ENCODE assay signal across 9 cellular contexts in the genomic region with DNA sequence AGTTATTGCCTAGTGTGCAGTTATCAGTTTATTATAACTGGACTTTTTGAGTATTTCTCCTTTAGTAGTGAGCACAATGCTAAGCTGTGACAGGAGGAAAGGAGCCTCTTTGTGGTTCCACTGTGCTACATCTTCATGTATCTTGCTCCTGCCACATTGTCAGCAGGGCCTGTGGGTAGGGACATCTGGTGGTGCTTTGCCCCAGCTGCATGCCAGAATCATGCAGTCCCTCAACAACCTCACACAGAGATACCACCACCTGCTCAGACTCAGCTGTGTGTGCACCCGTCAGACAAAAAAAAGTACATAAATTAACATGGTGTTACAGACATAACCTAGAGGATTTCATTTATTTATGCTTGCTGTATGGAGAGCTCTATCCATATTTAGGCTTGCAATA. TPM values are rescaled to one million over a fixed set of nuclear protein-coding genes. Genes with fewer than 3 reads are reported as not detected.
A peak's percentile ranks its signal among the peaks of the same experiment; 100 is the strongest.
DNase-seq lines count a peak whose midpoint lies in the region; ATAC-seq, FAIRE-seq and TF ChIP-seq lines count a peak whose summit lies in the region.
"Had no signal": no experiment of that assay in that cellular context is flagged by ENCODE, and none has a peak within 500 bp of the region (broad histone marks: within the 10 kb centered on the region; RNA-seq: fewer than 3 reads in every experiment).

No MANE protein-coding gene starts in this region.

- no peak overlapping the region for H3K4me3 ChIP-seq in GM06990 (replicated peaks; ENCODE audit: low read depth, low read length)
- no peak overlapping the region for H3K4me3 ChIP-seq in mesenchymal stem cell (ENCODE audit: insufficient read depth in 1 of 2, low read depth in 1 of 2, low read length in 2 of 2)
- H3K4me3 ChIP-seq in lower leg skin (ENCODE audit: low read depth, poor library complexity, severe bottlenecking), result no peak overlapping the region
- H3K4me3 ChIP-seq: lung, thoracic aorta had no signal

- H3K9me3 ChIP-seq in mesenchymal stem cell (ENCODE audit: control insufficient read depth, low read length), result no peaks in the 10 kb centered on the region
- H3K9me3 ChIP-seq: thoracic aorta had no signal

- no peaks in the 10 kb centered on the region for H3K27me3 ChIP-seq in GM06990 (replicated peaks; ENCODE audit: control insufficient read depth, insufficient read depth, low read length)
- no peaks in the 10 kb centered on the region for H3K27me3 ChIP-seq in mesenchymal stem cell (ENCODE audit: control insufficient read depth in 1 of 2, insufficient read depth in 1 of 2, low read length in 2 of 2)

- no CpG with 5 or more reads among the region's 1 CpG for WGBS in mesenchymal stem cell
- WGBS in lower leg skin, 2 donors, result 52 to 60% methylated on average over 1 of the region's 1 CpG

- H4K8ac ChIP-seq in mesenchymal stem cell (ENCODE audit: low read length), result no peak overlapping the region

- H3K36me3 ChIP-seq in GM06990 (ENCODE audit: control insufficient read depth, insufficient read depth, low read length) (no peaks in the 10 kb centered on the region; the same call in none of the 2 replicates), mesenchymal stem cell (ENCODE audit: control insufficient read depth in 1 of 2, insufficient read depth in 2 of 2, low read depth in 1 of 2, low read length in 2 of 2) (peaks cover 0 to 29% of the 10 kb centered on the region in 2 experiments)
- H3K36me3 ChIP-seq: thoracic aorta had no signal

- H3K4me3 Mint-ChIP-seq in activated T-helper 1 cell treated with anti-CD3 and anti-CD28 coated beads, Interleukin-12 subunit alpha, Interleukin-12 subunit beta, Interleukin-2, Interleukin-4 antibody, amounts not matched to agents 30 ng/mL and 10 ng/mL and 1 ng/mL, durations not matched to agents 14 hours and 24 hours and 36 hours, result no peak overlapping the region

- no peak overlapping the region for H3K4me2 ChIP-seq in mesenchymal stem cell (ENCODE audit: low read length, poor library complexity, severe bottlenecking)

- peaks cover 11% of the 10 kb centered on the region for H3K4me1 Mint-ChIP-seq in activated T-helper 1 cell treated with anti-CD3 and anti-CD28 coated beads, Interleukin-12 subunit alpha, Interleukin-12 subunit beta, Interleukin-2, Interleukin-4 antibody, amounts not matched to agents 30 ng/mL and 10 ng/mL and 1 ng/mL, durations not matched to agents 14 hours and 24 hours and 36 hours (ENCODE audit: low read depth)

- H2BK15ac ChIP-seq in mesenchymal stem cell (ENCODE audit: low read depth, poor library complexity, severe bottlenecking), result no peak overlapping the region

- no peak overlapping the region for H3K4ac ChIP-seq in mesenchymal stem cell (ENCODE audit: low read depth in 1 of 2, low read length in 2 of 2)

- intact Hi-C loops in activated T-helper 1 cell treated with anti-CD3 and anti-CD28 coated beads, Interleukin-12 subunit alpha, Interleukin-12 subunit beta, Interleukin-2, Interleukin-4 antibody, amounts not matched to agents 30 ng/mL and 10 ng/mL and 1 ng/mL, durations not matched to agents 14 hours and 24 hours and 36 hours (cut with micrococcal nuclease), result loop anchor here (5.0 kb wide), 1 partner anchor 45 kb away; no protein-coding TSS in a partner anchor
- intact Hi-C loops in lower leg skin (cut with DNase I; ENCODE audit: low total_unique reads), result no loop called here

- no peak for TF ChIP-seq POLR2A in lower leg skin (IDR thresholded peaks at IDR 0.05)

- H3K9ac ChIP-seq in mesenchymal stem cell (ENCODE audit: low read length), result no peak overlapping the region

- peaks cover 24% of the 10 kb centered on the region for H3K36me3 Mint-ChIP-seq in activated T-helper 1 cell treated with anti-CD3 and anti-CD28 coated beads, Interleukin-12 subunit alpha, Interleukin-12 subunit beta, Interleukin-2, Interleukin-4 antibody, amounts not matched to agents 30 ng/mL and 10 ng/mL and 1 ng/mL, durations not matched to agents 14 hours and 24 hours and 36 hours (ENCODE audit: low read depth)

- H2BK120ac ChIP-seq in mesenchymal stem cell (ENCODE audit: low read depth, low read length), result no peak overlapping the region

- no peak for FAIRE-seq in HTR-8/SVneo (lab: Jason Lieb, UNC)

- H3K79me1 ChIP-seq in mesenchymal stem cell (replicated peaks; ENCODE audit: low read length, poor library complexity, severe bottlenecking), result peaks cover 2% of the 10 kb centered on the region

- H3K27ac ChIP-seq in mesenchymal stem cell (ENCODE audit: low read length, poor library complexity, severe bottlenecking), result no peak overlapping the region
- H3K27ac ChIP-seq: thoracic aorta had no signal

- H3K23ac ChIP-seq in mesenchymal stem cell (ENCODE audit: low read length in 2 of 2), result no peak overlapping the region

- H2BK5ac ChIP-seq in mesenchymal stem cell (ENCODE audit: low read depth, low read length, poor library complexity, severe bottlenecking), result no peak overlapping the region

- no peak overlapping the region for H2AFZ ChIP-seq in mesenchymal stem cell (ENCODE audit: low read depth, low read length)

- peak; percentile 68 for ATAC-seq in GM21390 (IDR thresholded peaks at IDR 0.05; ENCODE audit: unreplicated experiment)

- H3K18ac ChIP-seq in mesenchymal stem cell (ENCODE audit: low read depth in 1 of 2, low read length in 2 of 2), result no peak overlapping the region

- DNase-seq in GM06990 (ENCODE audit: extremely low read depth, insufficient read length) (peak; percentile 9), HTR-8/SVneo (ENCODE audit: insufficient read length, low spot score) (peak; percentile 3), mesenchymal stem cell (peak; percentile 21), DMS114 treated with DMSO at 0.1 percent for 48 hours (lab: John Stamatoyannopoulos, UW; ENCODE audit: unreplicated experiment) (no peak), lower leg skin (ENCODE audit: low spot score in 2 of 2) (no peak)
- DNase-seq in activated T-helper 1 cell treated with anti-CD3 and anti-CD28 coated beads, Interleukin-12 subunit alpha, Interleukin-12 subunit beta, Interleukin-2, Interleukin-4 antibody, amounts not matched to agents 30 ng/mL and 10 ng/mL and 1 ng/mL, durations not matched to agents 14 hours and 24 hours and 36 hours (ENCODE audit: low spot score), result peak; percentile 9

- H4K91ac ChIP-seq in mesenchymal stem cell (ENCODE audit: low read length), result no peak overlapping the region

- no peaks in the 10 kb centered on the region for H3K4me1 ChIP-seq in mesenchymal stem cell (ENCODE audit: control insufficient read depth, insufficient read depth, low read depth, low read length)

- peak; percentile 62 for TF ChIP-seq CTCF in GM06990 (IDR thresholded peaks at IDR 0.05; ENCODE audit: insufficient read depth, low read length, poor library complexity, severe bottlenecking)
- TF ChIP-seq CTCF in lower leg skin (IDR thresholded peaks at IDR 0.05), result no peak

- H3K27ac Mint-ChIP-seq in activated T-helper 1 cell treated with anti-CD3 and anti-CD28 coated beads, Interleukin-12 subunit alpha, Interleukin-12 subunit beta, Interleukin-2, Interleukin-4 antibody, amounts not matched to agents 30 ng/mL and 10 ng/mL and 1 ng/mL, durations not matched to agents 14 hours and 24 hours and 36 hours, result no peak overlapping the region

- no peak overlapping the region for H2BK12ac ChIP-seq in mesenchymal stem cell (ENCODE audit: low read length in 2 of 2)

- H2AK5ac ChIP-seq in mesenchymal stem cell (ENCODE audit: low read length, severe bottlenecking), result no peak overlapping the region

- no peaks in the 10 kb centered on the region for H3K27me3 Mint-ChIP-seq in activated T-helper 1 cell treated with anti-CD3 and anti-CD28 coated beads, Interleukin-12 subunit alpha, Interleukin-12 subunit beta, Interleukin-2, Interleukin-4 antibody, amounts not matched to agents 30 ng/mL and 10 ng/mL and 1 ng/mL, durations not matched to agents 14 hours and 24 hours and 36 hours (ENCODE audit: insufficient read depth)

- H3K9me3 Mint-ChIP-seq in activated T-helper 1 cell treated with anti-CD3 and anti-CD28 coated beads, Interleukin-12 subunit alpha, Interleukin-12 subunit beta, Interleukin-2, Interleukin-4 antibody, amounts not matched to agents 30 ng/mL and 10 ng/mL and 1 ng/mL, durations not matched to agents 14 hours and 24 hours and 36 hours, result no peaks in the 10 kb centered on the region

- H3K14ac ChIP-seq in mesenchymal stem cell (ENCODE audit: low read length in 2 of 2), result no peak overlapping the region

RNA-seq across cellular contexts. Expression of gene MIS18BP1, which starts 51.1 kb away (rescaled TPM):
- 66.4 and 66.6 TPM in 2 replicates for total RNA-seq in activated T-helper 1 cell treated with anti-CD3 and anti-CD28 coated beads, Interleukin-12 subunit alpha, Interleukin-12 subunit beta, Interleukin-2, Interleukin-4 antibody, amounts not matched to agents 30 ng/mL and 10 ng/mL and 1 ng/mL, durations not matched to agents 14 hours and 24 hours and 36 hours
- polyA plus RNA-seq in mesenchymal stem cell (2013, experiment 1 of 2), result 16.1 TPM
- polyA plus RNA-seq in mesenchymal stem cell (2013, experiment 2 of 2), result 15.4 TPM
- 10 to 100 TPM; 23.2 to 30.6 (median 27.3) TPM for total RNA-seq in lower leg skin

Comparison
In these comparisons a context has a peak if more than half of its experiments do, and no peak if none do; other contexts are left out.
1. DNase-seq: peak in GM06990 (single experiment), HTR-8/SVneo (single experiment), activated T-helper 1 cell treated with anti-CD3 and anti-CD28 coated beads, Interleukin-12 subunit alpha, Interleukin-12 subunit beta, Interleukin-2, Interleukin-4 antibody, amounts not matched to agents 30 ng/mL and 10 ng/mL and 1 ng/mL, durations not matched to agents 14 hours and 24 hours and 36 hours (single experiment) and mesenchymal stem cell (single experiment); none in DMS114 treated with DMSO at 0.1 percent for 48 hours (single experiment) and lower leg skin (0 of 2).